Comparison of ENCODE assay signal across 26 cellular contexts in the genomic region with DNA sequence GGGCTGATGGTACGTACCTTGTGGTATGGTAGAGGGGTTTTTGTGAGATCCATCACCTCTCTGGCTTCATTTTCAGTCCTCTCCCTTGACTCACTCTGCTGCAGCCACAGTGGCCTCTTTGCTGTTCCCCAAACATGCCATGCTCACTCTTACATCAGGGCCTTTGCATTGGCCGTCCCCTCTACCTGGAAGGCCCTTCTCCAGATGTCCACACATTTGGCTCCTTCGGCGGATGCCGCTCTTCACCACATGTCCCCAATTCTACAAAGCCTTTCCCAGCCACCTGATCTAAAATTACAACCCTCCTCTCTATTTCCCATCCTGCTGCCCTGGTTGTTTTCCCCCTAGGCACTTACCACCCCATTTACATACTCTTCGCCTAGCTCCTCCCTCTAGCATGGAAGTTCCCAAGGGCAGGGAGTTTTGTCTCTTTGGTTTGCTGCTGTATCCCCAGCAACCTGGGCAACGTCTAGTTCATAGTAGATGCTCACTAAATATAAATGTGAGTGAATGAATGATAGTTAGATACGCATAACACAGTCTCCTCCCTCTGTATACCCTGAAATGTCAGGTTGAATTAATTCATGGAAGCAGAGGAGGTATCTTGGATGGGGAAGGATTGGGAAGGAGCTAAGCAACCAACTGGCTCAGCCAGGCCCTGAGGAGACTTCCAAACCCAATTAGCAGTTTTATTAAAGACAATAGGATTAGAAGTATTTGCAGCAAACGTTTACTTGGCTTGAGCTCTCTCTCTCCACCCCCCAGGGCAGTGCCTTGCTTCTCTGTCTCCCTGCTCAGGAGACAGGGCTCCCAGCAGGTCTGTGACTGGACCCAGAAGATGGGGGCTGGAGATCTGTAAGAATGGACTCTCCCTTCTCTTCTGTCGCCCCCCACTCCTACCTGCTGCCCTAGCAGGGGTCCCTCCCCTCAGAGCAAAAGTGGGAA.
A peak's percentile ranks its signal among the peaks of the same experiment; 100 is the strongest.
DNase-seq lines count a peak whose midpoint lies in the region; ATAC-seq and TF ChIP-seq lines count a peak whose summit lies in the region.
"Had no signal": no experiment of that assay in that cellular context is flagged by ENCODE, and none has a peak within 500 bp of the region (broad histone marks: within the 10 kb centered on the region; RNA-seq: fewer than 3 reads in every experiment).

No MANE protein-coding gene starts in this region.

- no peak for TF ChIP-seq EP300 in tibial nerve (IDR thresholded peaks at IDR 0.05)

- no peaks in the 10 kb centered on the region for H3K79me2 ChIP-seq in mesendoderm (ENCODE audit: control insufficient read depth, insufficient read depth, low read length)

- no peak for TF ChIP-seq POLR2A in tibial nerve (IDR thresholded peaks at IDR 0.05)

- H3K4me3 ChIP-seq in HUES48 (ENCODE audit: low read depth, low read length) (0 out of 2 replicates have a peak overlapping the region, but pooled peaks have one; percentile 11), WERI-Rb-1 (ENCODE audit: low read depth, low read length) (no peak overlapping the region), mesendoderm (ENCODE audit: low read length) (no peak overlapping the region), tibial nerve (no peak overlapping the region)
- H3K4me3 ChIP-seq: gastrocnemius medialis, SJSA1, tibial artery had no signal

- H4K8ac ChIP-seq in mesendoderm (ENCODE audit: low read depth, low read length), result no peak overlapping the region

- H3K79me1 ChIP-seq in mesendoderm (ENCODE audit: low read length), result no peaks in the 10 kb centered on the region

- H3K9ac ChIP-seq in HUES48 (ENCODE audit: low read depth, low read length), result peak overlapping the region; percentile 40; the same call in 1 of the 2 replicates
- no peak overlapping the region for H3K9ac ChIP-seq in mesendoderm (ENCODE audit: low read length)

- H4K5ac ChIP-seq in mesendoderm (ENCODE audit: low read length), result no peak overlapping the region

- H3K4ac ChIP-seq in mesendoderm (ENCODE audit: low read depth, low read length), result peak overlapping the region; percentile 49

- no peak overlapping the region for H3K4me2 ChIP-seq in mesendoderm (ENCODE audit: low read length)

- H3K36me3 ChIP-seq in HUES48 (ENCODE audit: control insufficient read depth, insufficient read depth, low read length) (no peaks in the 10 kb centered on the region), WERI-Rb-1 (no peaks in the 10 kb centered on the region), mesendoderm (ENCODE audit: control insufficient read depth, insufficient read depth, low read length) (no peaks in the 10 kb centered on the region), tibial nerve (no peaks in the 10 kb centered on the region)
- H3K36me3 ChIP-seq: gastrocnemius medialis, SJSA1, tibial artery had no signal

- ATAC-seq in HG02870 (IDR thresholded peaks at IDR 0.05; ENCODE audit: unreplicated experiment), result no peak
- ATAC-seq in activated CD4-positive, CD25-positive, alpha-beta regulatory T cell treated with anti-CD3 and anti-CD28 coated beads, Interleukin-2, amount 50 U/mL, for 24 hours, result no peak
- ATAC-seq: activated naive CD8-positive, alpha-beta T cell treated with anti-CD3 and anti-CD28 coated beads, Interleukin-2, amount 50 U/mL, for 24 hours; gastrocnemius medialis; left ventricle myocardium superior; naive thymus-derived CD4-positive, alpha-beta T cell had no signal

- WGBS in mesendoderm (ENCODE audit: extremely low coverage, insufficient coverage, low lambda C conversion rate), result no CpG with 5 or more reads among the region's 10 CpGs
- WGBS in tibial nerve, 2 donors, result 53 to 60% methylated on average over 10 of the region's 10 CpGs

- DNase-seq in D341Med (ENCODE audit: low spot score) (peak; percentile 64), WERI-Rb-1 (peak; percentile 78), mesendoderm (peak; percentile 79), DMS53 treated with DMSO at 0.1 percent for 48 hours (lab: John Stamatoyannopoulos, UW; ENCODE audit: unreplicated experiment) (no peak), tibial nerve (ENCODE audit: low spot score in 2 of 2) (no peak)
- DNase-seq: ACHN; activated CD4-positive, alpha-beta T cell treated with anti-CD3 and anti-CD28 coated beads for 4 hours; activated naive CD8-positive, alpha-beta T cell treated with anti-CD3 and anti-CD28 coated beads, Interleukin-2, amount 50 U/mL, for 24 hours; activated T-cell treated with anti-CD3 and anti-CD28 coated beads for 4 hours; central memory CD4-positive, alpha-beta T cell; dermis blood vessel endothelial cell; DND-41; gastrocnemius medialis; Karpas-422; left ventricle myocardium superior; naive thymus-derived CD4-positive, alpha-beta T cell; NCI-H1436 treated with DMSO at 0.1 percent for 48 hours; NCI-H526; small intestine; stimulated activated CD4-positive, alpha-beta T cell treated with anti-CD3 and anti-CD28 coated beads, Interleukin-1b, Interleukin-23, amount 100 ng/mL, for 48 hours; T-helper 1 cell had no signal

- H3K27me3 ChIP-seq in HUES48 (ENCODE audit: control insufficient read depth, insufficient read depth, low read length), result no peaks in the 10 kb centered on the region; the same call in 1 of the 2 replicates
- no peaks in the 10 kb centered on the region for H3K27me3 ChIP-seq in WERI-Rb-1 (ENCODE audit: insufficient read depth, low read depth, severe bottlenecking)
- no peaks in the 10 kb centered on the region for H3K27me3 ChIP-seq in mesendoderm (ENCODE audit: insufficient read depth, low read length, poor library complexity)
- H3K27me3 ChIP-seq in tibial nerve, result peaks cover 0 to 39% of the 10 kb centered on the region in 2 donors

- H3K9me3 ChIP-seq in HUES48 (ENCODE audit: control insufficient read depth, insufficient read depth, low read length) (no peaks in the 10 kb centered on the region), WERI-Rb-1 (ENCODE audit: severe bottlenecking) (no peaks in the 10 kb centered on the region), tibial nerve (no peaks in the 10 kb centered on the region)
- H3K9me3 ChIP-seq: gastrocnemius medialis, SJSA1, tibial artery had no signal

- peak overlapping the region; percentile 66 for H3K56ac ChIP-seq in mesendoderm (ENCODE audit: low read length)

- H3K4me1 ChIP-seq in HUES48 (ENCODE audit: control insufficient read depth, insufficient read depth, low read length) (peaks cover 43% of the 10 kb centered on the region), mesendoderm (ENCODE audit: control insufficient read depth, low read depth, low read length) (peaks cover 30% of the 10 kb centered on the region), tibial nerve (no peaks in the 10 kb centered on the region)
- H3K4me1 ChIP-seq: gastrocnemius medialis, SJSA1, tibial artery had no signal

- no peak for TF ChIP-seq CTCF in WERI-Rb-1 (IDR thresholded peaks at IDR 0.05; ENCODE audit: low read depth, low read length)
- no peak for TF ChIP-seq CTCF in tibial nerve (IDR thresholded peaks at IDR 0.05)

- no peak overlapping the region for H3K23ac ChIP-seq in mesendoderm (ENCODE audit: low read length)

- peak overlapping the region; percentile 36 for H2BK5ac ChIP-seq in mesendoderm (ENCODE audit: low read length)

- H2BK15ac ChIP-seq in mesendoderm (replicated peaks; ENCODE audit: low read depth), result no peak overlapping the region

- H2AK5ac ChIP-seq in mesendoderm (ENCODE audit: low read length), result peak overlapping the region; percentile 61

- H3K18ac ChIP-seq in mesendoderm (ENCODE audit: low read length), result peak overlapping the region; percentile 40

- no peak overlapping the region for H2BK120ac ChIP-seq in mesendoderm (ENCODE audit: low read depth, low read length)

- H3K27ac ChIP-seq in HUES48 (ENCODE audit: low read depth, low read length) (peak overlapping the region; percentile 86), WERI-Rb-1 (peak overlapping the region; percentile 80), mesendoderm (ENCODE audit: low read depth, low read length) (peak overlapping the region; percentile 37), tibial nerve (no peak overlapping the region)
- H3K27ac ChIP-seq: gastrocnemius medialis, SJSA1, tibial artery had no signal

Comparison
In these comparisons a context has a peak if more than half of its experiments do, and no peak if none do; other contexts are left out.
1. DNase-seq: peak in D341Med (single experiment), WERI-Rb-1 (single experiment) and mesendoderm (single experiment); none in DMS53 treated with DMSO at 0.1 percent for 48 hours (single experiment) and tibial nerve (0 of 2).
2. H3K27ac ChIP-seq: peak in HUES48 (single experiment), WERI-Rb-1 (single experiment) and mesendoderm (single experiment); none in tibial nerve (0 of 4).